ENCODE assay signal across 35 cellular contexts in genomic region chr3:123920868-123921267, GRCh38. TPM values are rescaled to one million over a fixed set of nuclear protein-coding genes. Genes with fewer than 3 reads are reported as not detected.
"Had no signal": no experiment of that assay in that cellular context is flagged by ENCODE, and none has a peak within 500 bp of the region (broad histone marks: within the 10 kb centered on the region; RNA-seq: fewer than 3 reads in every experiment).

No MANE protein-coding gene starts in this region.

- H3K4me3 ChIP-seq: adrenal gland, body of pancreas, esophagus squamous epithelium, gastroesophageal sphincter, heart right ventricle had no signal

- H3K36me3 ChIP-seq: adrenal gland had no signal

- H3K27me3 ChIP-seq: adrenal gland, body of pancreas, esophagus squamous epithelium, gastroesophageal sphincter, heart right ventricle had no signal

- FAIRE-seq: colon, endometrium, endothelial cell of umbilical vein had no signal

- ATAC-seq: activated CD4-positive, CD25-positive, alpha-beta regulatory T cell treated with anti-CD3 and anti-CD28 coated beads, Interleukin-2, amount 50 U/mL, for 24 hours; activated CD8-positive, alpha-beta T cell treated with anti-CD3 and anti-CD28 coated beads for 36 hours; body of pancreas; effector memory CD8-positive, alpha-beta T cell; gastroesophageal sphincter; heart right ventricle; T-cell had no signal

- H3K27ac Mint-ChIP-seq: activated B cell treated with CpG ODN at 0.5 μM for 24 hours; activated CD8-positive, alpha-beta T cell treated with anti-CD3 and anti-CD28 coated beads for 36 hours; activated naive CD8-positive, alpha-beta T cell; effector memory CD8-positive, alpha-beta T cell; T-cell; T-helper 1 cell treated with Interleukin-12 subunit alpha and Interleukin-12 subunit beta and Interleukin-4 antibody, amounts not matched to agents 30 μg/mL and 1 μg/mL, for 36 hours; T-helper 2 cell treated with Interferon-gamma antibody and Interleukin-4, amounts not matched to agents 5 μg/mL and 100 μg/mL, for 36 hours had no signal

- H3K4me1 Mint-ChIP-seq: activated B cell treated with CpG ODN at 0.5 μM for 24 hours, T-cell had no signal

- DNase-seq: activated B cell treated with CpG ODN at 0.5 μM for 24 hours; activated CD4-positive, alpha-beta T cell treated with anti-CD3 and anti-CD28 coated beads for 48 hours; activated CD4-positive, alpha-beta T cell treated with anti-CD3 and anti-CD28 coated beads, Interleukin-2, amount 50 U/mL, for 1 hour; activated CD4-positive, alpha-beta T cell treated with anti-CD3 and anti-CD28 coated beads, Interleukin-2, amount 50 U/mL, for 48 hours; activated CD8-positive, alpha-beta memory T cell treated with anti-CD3 and anti-CD28 coated beads for 24 hours; activated CD8-positive, alpha-beta T cell treated with anti-CD3 and anti-CD28 coated beads for 36 hours; activated gamma-delta T cell; activated naive CD4-positive, alpha-beta T cell; activated naive CD4-positive, alpha-beta T cell treated with anti-CD3 and anti-CD28 coated beads, Interleukin-2, amount 50 U/mL, for 16 hours; activated T-cell treated with anti-CD3 and anti-CD28 coated beads, Interleukin-2, amount 50 U/mL, for 48 hours; adrenal gland; amygdala; aorta; body of pancreas; caudate nucleus; cortex of kidney; dermis blood vessel endothelial cell; effector CD4-positive, alpha-beta T cell; effector memory CD8-positive, alpha-beta T cell; esophagus squamous epithelium; foreskin melanocyte; heart right ventricle; hippocampal formation; T-cell; T1000; WERI-Rb-1 had no signal

- H3K27me3 Mint-ChIP-seq: activated B cell treated with CpG ODN at 0.5 μM for 24 hours; activated CD8-positive, alpha-beta T cell treated with anti-CD3 and anti-CD28 coated beads for 36 hours; activated naive CD8-positive, alpha-beta T cell; effector memory CD8-positive, alpha-beta T cell; T-cell had no signal

- H3K4me1 ChIP-seq: adrenal gland, body of pancreas, esophagus squamous epithelium, gastroesophageal sphincter, heart right ventricle had no signal

- H3K27ac ChIP-seq: adrenal gland, body of pancreas, epithelial cell of prostate, esophagus squamous epithelium, gastroesophageal sphincter, heart right ventricle, WERI-Rb-1 had no signal

- H3K4me3 Mint-ChIP-seq: activated B cell treated with CpG ODN at 0.5 μM for 24 hours; activated CD8-positive, alpha-beta T cell treated with anti-CD3 and anti-CD28 coated beads for 36 hours; activated naive CD8-positive, alpha-beta T cell; effector memory CD8-positive, alpha-beta T cell; T-cell; T-helper 1 cell treated with Interleukin-12 subunit alpha and Interleukin-12 subunit beta and Interleukin-4 antibody, amounts not matched to agents 30 μg/mL and 1 μg/mL, for 36 hours; T-helper 2 cell treated with Interferon-gamma antibody and Interleukin-4, amounts not matched to agents 5 μg/mL and 100 μg/mL, for 36 hours had no signal

- H3K9me3 ChIP-seq: body of pancreas had no signal

RNA-seq across cellular contexts. Expression of gene MYLK, which starts 36.7 kb away (rescaled TPM):
- total RNA-seq: activated B cell treated with CpG ODN at 0.5 μM for 24 hours had no signal
